In the genomic region with DNA sequence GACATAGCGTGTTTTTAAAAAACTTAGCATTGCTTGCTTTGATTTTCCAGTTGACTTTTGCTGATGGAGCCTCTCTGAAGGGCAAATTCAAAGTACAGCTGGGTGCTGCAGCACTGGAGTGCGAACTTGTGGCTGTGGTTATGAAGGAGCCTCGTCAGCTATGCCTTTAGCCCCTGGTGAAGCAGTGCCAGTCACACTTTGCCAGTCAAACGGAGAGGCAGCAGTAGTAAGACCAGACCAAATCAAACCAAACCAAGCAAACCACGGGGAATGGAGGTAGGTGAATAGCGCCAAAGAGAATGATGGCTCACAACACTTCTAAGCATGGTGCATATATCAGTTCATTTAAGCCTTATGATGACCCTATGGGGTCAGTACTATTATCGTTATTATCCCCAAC, we compare ENCODE assay signal across 10 cellular contexts. TPM values are rescaled to one million over a fixed set of nuclear protein-coding genes. Genes with fewer than 3 reads are reported as not detected.
DNase-seq lines count a peak whose midpoint lies in the region; ATAC-seq, FAIRE-seq and TF ChIP-seq lines count a peak whose summit lies in the region.
"Had no signal": no experiment of that assay in that cellular context is flagged by ENCODE, and none has a peak within 500 bp of the region (broad histone marks: within the 10 kb centered on the region; RNA-seq: fewer than 3 reads in every experiment).

No MANE protein-coding gene starts in this region.

- peaks cover 51% of the 10 kb centered on the region for H3K4me1 Mint-ChIP-seq in CD8-positive, alpha-beta T cell (ENCODE audit: low read depth)
- peaks cover 54% of the 10 kb centered on the region for H3K4me1 Mint-ChIP-seq in activated naive CD8-positive, alpha-beta T cell treated with anti-CD3 and anti-CD28 coated beads for 36 hours
- H3K4me1 Mint-ChIP-seq in neural progenitor cell = peaks cover 56% of the 10 kb centered on the region

- in situ Hi-C loops in GM23248 (cut with MboI) = loop anchor here (10.0 kb wide), 1 partner anchor 277 kb away; no protein-coding TSS in a partner anchor

- POLR2A ChIA-PET in CD8-positive, alpha-beta T cell (lab: Charles Lee) = interaction anchor here (0.7 to 2.3 kb wide), 5 partner anchors 16 to 160 kb away, joined by 3 to 12 read pairs (median 3); no protein-coding TSS in a partner anchor

- H4K20me1 ChIP-seq in GM23248 (ENCODE audit: insufficient read depth) (no peaks in the 10 kb centered on the region), neural progenitor cell (ENCODE audit: low read depth) (no peaks in the 10 kb centered on the region)

- intact Hi-C loops in CD8-positive, alpha-beta T cell (cut with DNase I, micrococcal nuclease) = loop anchor here in 1 of 2 experiments (2.0 to 10.0 kb wide), 2 partner anchors 15 to 197 kb away; no protein-coding TSS in a partner anchor

- H3K27me3 ChIP-seq in CD8-positive, alpha-beta T cell (ENCODE audit: insufficient read depth, low read length) = no peaks in the 10 kb centered on the region
- no peaks in the 10 kb centered on the region for H3K27me3 ChIP-seq in GM23248 (replicated peaks; ENCODE audit: insufficient read depth)
- H3K27me3 ChIP-seq in neural progenitor cell = no peaks in the 10 kb centered on the region

- no peaks in the 10 kb centered on the region for H3K9me3 Mint-ChIP-seq in CD8-positive, alpha-beta T cell
- no peaks in the 10 kb centered on the region for H3K9me3 Mint-ChIP-seq in activated naive CD8-positive, alpha-beta T cell treated with anti-CD3 and anti-CD28 coated beads for 36 hours
- peaks cover 7% of the 10 kb centered on the region for H3K9me3 Mint-ChIP-seq in neural progenitor cell

- no peak for FAIRE-seq in D721Med (lab: Jason Lieb, UNC)

- no peaks in the 10 kb centered on the region for H3K36me3 ChIP-seq in CD8-positive, alpha-beta T cell (ENCODE audit: insufficient read depth, low read length)
- H3K36me3 ChIP-seq in GM23248 (ENCODE audit: low read depth) (no peaks in the 10 kb centered on the region), neural progenitor cell (no peaks in the 10 kb centered on the region)

- H2AFZ ChIP-seq in GM23248 = no peak overlapping the region
- no peak overlapping the region for H2AFZ ChIP-seq in neural progenitor cell (replicated peaks)
- H2AFZ ChIP-seq: parathyroid adenoma had no signal

- no peak overlapping the region for H3K27ac ChIP-seq in CD8-positive, alpha-beta T cell (ENCODE audit: low read depth, low read length)
- H3K27ac ChIP-seq in GM23248 (peak overlapping the region; percentile 100), neural progenitor cell (no peak overlapping the region)
- H3K27ac ChIP-seq: parathyroid adenoma had no signal

- no peak for ATAC-seq in CD8-positive, alpha-beta T cell

- H3K9me3 ChIP-seq in CD8-positive, alpha-beta T cell (ENCODE audit: low read length) = no peaks in the 10 kb centered on the region
- H3K9me3 ChIP-seq in GM23248 (ENCODE audit: low read depth) (no peaks in the 10 kb centered on the region), neural progenitor cell (ENCODE audit: low read depth) (no peaks in the 10 kb centered on the region)

- H3K36me3 Mint-ChIP-seq in CD8-positive, alpha-beta T cell = peaks cover 17% of the 10 kb centered on the region
- peaks cover 11% of the 10 kb centered on the region for H3K36me3 Mint-ChIP-seq in activated naive CD8-positive, alpha-beta T cell treated with anti-CD3 and anti-CD28 coated beads for 36 hours
- peaks cover 19% of the 10 kb centered on the region for H3K36me3 Mint-ChIP-seq in neural progenitor cell

- CTCF ChIA-PET in CD8-positive, alpha-beta T cell (lab: Charles Lee) = interaction anchor here (1.1 kb wide), 1 partner anchor 10 kb away, joined by 3 read pairs; no protein-coding TSS in a partner anchor

- H3F3A ChIP-seq in GM23248 (ENCODE audit: insufficient read depth) (peaks cover 79% of the 10 kb centered on the region), neural progenitor cell (ENCODE audit: low read depth) (peaks cover 17% of the 10 kb centered on the region)

- TF ChIP-seq CTCF in CD8-positive, alpha-beta T cell (IDR thresholded peaks at IDR 0.05) = no peak
- TF ChIP-seq CTCF in neural progenitor cell (IDR thresholded peaks at IDR 0.05) (no peak), D721Med (IDR thresholded peaks at IDR 0.05; ENCODE audit: insufficient read depth, missing control alignments) (no peak)

- H3K9ac ChIP-seq in GM23248 (peak overlapping the region; percentile 64; the same call in 1 of the 2 replicates), neural progenitor cell (no peak overlapping the region)
- H3K9ac ChIP-seq: parathyroid adenoma had no signal

- H3K9me2 ChIP-seq in GM23248 (ENCODE audit: insufficient read depth) = no peaks in the 10 kb centered on the region

- H3K4me3 ChIP-seq in CD8-positive, alpha-beta T cell (ENCODE audit: low read depth, low read length) = no peak overlapping the region
- H3K4me3 ChIP-seq in GM23248 (peak overlapping the region; percentile 37; the same call in 1 of the 2 replicates), neural progenitor cell (no peak overlapping the region)

- 95 to 97% methylated on average over 7 of the region's 7 CpGs for WGBS in GM23248 (ENCODE audit: low coverage in 1 of 2, low lambda C conversion rate in 2 of 2, missing lambda C conversion rate in 2 of 2), 2 experiments

- H3K4me1 ChIP-seq in CD8-positive, alpha-beta T cell (ENCODE audit: insufficient read depth, low read length) = peaks cover 44% of the 10 kb centered on the region
- peaks cover 85% of the 10 kb centered on the region for H3K4me1 ChIP-seq in GM23248 (ENCODE audit: insufficient read depth)
- peaks cover 49% of the 10 kb centered on the region for H3K4me1 ChIP-seq in neural progenitor cell
- H3K4me1 ChIP-seq: parathyroid adenoma had no signal

- H3K27me3 Mint-ChIP-seq in CD8-positive, alpha-beta T cell (ENCODE audit: low read depth) = no peaks in the 10 kb centered on the region
- H3K27me3 Mint-ChIP-seq in activated naive CD8-positive, alpha-beta T cell treated with anti-CD3 and anti-CD28 coated beads for 36 hours = no peaks in the 10 kb centered on the region
- peaks cover 5% of the 10 kb centered on the region for H3K27me3 Mint-ChIP-seq in neural progenitor cell (ENCODE audit: insufficient read depth, low read depth)

- H3K79me2 ChIP-seq in GM23248 (ENCODE audit: insufficient read depth) = peaks cover 32% of the 10 kb centered on the region
- H3K79me2 ChIP-seq in neural progenitor cell (ENCODE audit: low read depth) = peaks cover 27% of the 10 kb centered on the region

- H3K4me3 Mint-ChIP-seq in CD8-positive, alpha-beta T cell = peak overlapping the region; percentile 63
- H3K4me3 Mint-ChIP-seq in activated naive CD8-positive, alpha-beta T cell treated with anti-CD3 and anti-CD28 coated beads for 36 hours = peak overlapping the region; percentile 61
- H3K4me3 Mint-ChIP-seq in neural progenitor cell = peak overlapping the region; percentile 57

- H3K27ac Mint-ChIP-seq in CD8-positive, alpha-beta T cell = peak overlapping the region; percentile 81
- peak overlapping the region; percentile 82 for H3K27ac Mint-ChIP-seq in activated naive CD8-positive, alpha-beta T cell treated with anti-CD3 and anti-CD28 coated beads for 36 hours
- peak overlapping the region; percentile 81 for H3K27ac Mint-ChIP-seq in neural progenitor cell

- peak in 2 of 7 experiments; percentile 24 to 44 for DNase-seq in CD8-positive, alpha-beta T cell
- DNase-seq in GM23248 = no peak
- DNase-seq in activated naive CD8-positive, alpha-beta T cell treated with anti-CD3 and anti-CD28 coated beads for 36 hours = peak; percentile 46
- DNase-seq in neural progenitor cell (ENCODE audit: low spot score) = no peak
- no peak for DNase-seq in NCI-H82 (lab: John Stamatoyannopoulos, UW)
- DNase-seq in middle frontal gyrus (ENCODE audit: extremely low spot score, low spot score) = no peak
- DNase-seq in D721Med (ENCODE audit: insufficient read length, low spot score) = no peak
- no peak for DNase-seq in stimulated activated naive CD4-positive, alpha-beta T cell (lab: John Stamatoyannopoulos, UW)
- DNase-seq: effector memory CD4-positive, alpha-beta T cell had no signal

- H3K4me2 ChIP-seq in GM23248 (ENCODE audit: unreplicated experiment) = peak overlapping the region; percentile 73
- no peak overlapping the region for H3K4me2 ChIP-seq in neural progenitor cell

RNA-seq across cellular contexts. Expression of gene SLC38A2, which starts 15.1 kb away (rescaled TPM):
- total RNA-seq in CD8-positive, alpha-beta T cell = 100 to 1,000 TPM; 268 to 279 TPM
- total RNA-seq in GM23248 (2014; rRNA removed; shearing (Covaris generic)) = 1,383 and 1,539 TPM in 2 replicates
- 649 and 683 TPM in 2 replicates for polyA plus RNA-seq in GM23248 (2016; fragmentation: Nextera tagmentation; extraction: Ambion mirVana)
- total RNA-seq in activated naive CD8-positive, alpha-beta T cell treated with anti-CD3 and anti-CD28 coated beads for 36 hours = 100 to 1,000 TPM; 227 to 230 TPM
- total RNA-seq in neural progenitor cell (ENCODE audit: low replicate concordance) = 259 and 348 TPM in 2 replicates
